ENCODE assay signal across 11 cellular contexts in genomic region chr7:79735012-79735411, GRCh38.
"Had no signal": no experiment of that assay in that cellular context is flagged by ENCODE, and none has a peak within 500 bp of the region (broad histone marks: within the 10 kb centered on the region; RNA-seq: fewer than 3 reads in every experiment).

No MANE protein-coding gene starts in this region.

- H3K4me3 ChIP-seq: GM23248, GM23338, HAP-1 had no signal

- H3K4me1 Mint-ChIP-seq: GM23338, H9 had no signal

- H3K36me3 ChIP-seq: HAP-1 had no signal

- H3K4me1 ChIP-seq: HAP-1 had no signal

- H3K4me2 ChIP-seq: GM23338 had no signal

- H3K9ac ChIP-seq: GM23248 had no signal

- H2AFZ ChIP-seq: GM23248, GM23338 had no signal

- H3K4me3 Mint-ChIP-seq: GM23338, H9, HFFc6 had no signal

- DNase-seq: GM23248, GOT3, H7, H9, HCEC 1CT, HFFc6 had no signal

- H3K27ac ChIP-seq: GM23248 had no signal

- ATAC-seq: GM23338, HCT116 had no signal

- H3K9me3 ChIP-seq: HAP-1 had no signal

- H3K27ac Mint-ChIP-seq: GM23338, H9, HFFc6 had no signal

- FAIRE-seq: H1, H54 had no signal
